ENCODE assay signal across 8 cellular contexts in genomic region chr1:23825762-23826522, GRCh38. TPM values are rescaled to one million over a fixed set of nuclear protein-coding genes. Genes with fewer than 3 reads are reported as not detected.
DNase-seq lines count a peak whose midpoint lies in the region; ATAC-seq, FAIRE-seq and TF ChIP-seq lines count a peak whose summit lies in the region.

No MANE protein-coding gene starts in this region.

- peaks cover 9% of the 10 kb centered on the region for H3K4me1 ChIP-seq in astrocyte (ENCODE audit: insufficient read depth, low read length)
- H3K4me1 ChIP-seq in uterus: no peaks in the 10 kb centered on the region

- H3K4me1 Mint-ChIP-seq in astrocyte (ENCODE audit: low read depth, unreplicated experiment) (peaks cover 2% of the 10 kb centered on the region), memory B cell (peaks cover 17% of the 10 kb centered on the region)

- TF ChIP-seq CTCF in astrocyte (IDR thresholded peaks at IDR 0.05; ENCODE audit: insufficient read depth, low read depth, low read length) (no peak), uterus (IDR thresholded peaks at IDR 0.05) (no peak)

- peak overlapping the region; percentile 98 for H3K4me3 ChIP-seq in astrocyte (ENCODE audit: insufficient read depth, low read depth, low read length)
- H3K4me3 ChIP-seq in uterus: peak overlapping the region; percentile 80 to 90

- no peaks in the 10 kb centered on the region for H3K27me3 Mint-ChIP-seq in astrocyte (ENCODE audit: low read depth, unreplicated experiment)
- no peaks in the 10 kb centered on the region for H3K27me3 Mint-ChIP-seq in memory B cell

- peak overlapping the region; percentile 100 for H3K9ac ChIP-seq in astrocyte (ENCODE audit: low read length)

- H3K4me2 ChIP-seq in astrocyte (ENCODE audit: low read length): peak overlapping the region; percentile 93

- peaks cover 16% of the 10 kb centered on the region for H3K79me2 ChIP-seq in astrocyte (ENCODE audit: insufficient read depth, low read length)

- no peaks in the 10 kb centered on the region for H3K9me3 Mint-ChIP-seq in astrocyte (ENCODE audit: unreplicated experiment)
- no peaks in the 10 kb centered on the region for H3K9me3 Mint-ChIP-seq in memory B cell

- intact Hi-C loops in uterus (cut with DNase I; ENCODE audit: low total_unique reads): no loop called here

- H3K9me3 ChIP-seq in astrocyte (ENCODE audit: insufficient read depth, low read depth, low read length): no peaks in the 10 kb centered on the region
- H3K9me3 ChIP-seq in uterus: no peaks in the 10 kb centered on the region

- H3K27ac ChIP-seq in astrocyte (ENCODE audit: low read depth, low read length) (peak overlapping the region; percentile 95), uterus (peak overlapping the region; percentile 91 to 94)

- TF ChIP-seq POLR2A in uterus (IDR thresholded peaks at IDR 0.05): no peak

- peak overlapping the region; percentile 95 for H3K4me3 Mint-ChIP-seq in astrocyte (ENCODE audit: unreplicated experiment)
- peak overlapping the region; percentile 95 for H3K4me3 Mint-ChIP-seq in memory B cell

- no peak for DNase-seq in astrocyte (ENCODE audit: low read depth)
- DNase-seq in memory B cell (ENCODE audit: low spot score in 2 of 2): no peak
- DNase-seq in uterus: no peak
- DNase-seq in NCI-H1436 (lab: John Stamatoyannopoulos, UW): no peak
- DNase-seq in iPS-NIHi7 (ENCODE audit: extremely low spot score): no peak

- H2AFZ ChIP-seq in astrocyte (ENCODE audit: low read depth, low read length): peak overlapping the region; percentile 95

- peak; percentile 47 for ATAC-seq in GM18498 (IDR thresholded peaks at IDR 0.05; ENCODE audit: unreplicated experiment)
- ATAC-seq in HG03342 (IDR thresholded peaks at IDR 0.05; ENCODE audit: unreplicated experiment): peak; percentile 49
- peak; percentile 49 for ATAC-seq in memory B cell (ENCODE audit: low read depth)
- ATAC-seq in HG02840 (IDR thresholded peaks at IDR 0.05; ENCODE audit: low FRiP score, unreplicated experiment): no peak

- no peaks in the 10 kb centered on the region for H4K20me1 ChIP-seq in astrocyte (ENCODE audit: insufficient read depth, low read length)

- H3K27me3 ChIP-seq in astrocyte (ENCODE audit: insufficient read depth, low read length) (no peaks in the 10 kb centered on the region), uterus (no peaks in the 10 kb centered on the region)

- no peaks in the 10 kb centered on the region for H3K36me3 Mint-ChIP-seq in astrocyte (ENCODE audit: low read depth, unreplicated experiment)
- H3K36me3 Mint-ChIP-seq in memory B cell: no peaks in the 10 kb centered on the region

- no peaks in the 10 kb centered on the region for H3K36me3 ChIP-seq in astrocyte (ENCODE audit: insufficient read depth, low read length)
- H3K36me3 ChIP-seq in uterus: no peaks in the 10 kb centered on the region

- H3K27ac Mint-ChIP-seq in astrocyte (ENCODE audit: unreplicated experiment): peak overlapping the region; percentile 93
- H3K27ac Mint-ChIP-seq in memory B cell: peak overlapping the region; percentile 96

- FAIRE-seq in astrocyte (lab: Jason Lieb, UNC): no peak

RNA-seq across cellular contexts. Expression of gene HMGCL, which starts 0.7 kb away (rescaled TPM):
- total RNA-seq in astrocyte: 17.1 and 20.9 TPM in 2 replicates
- 10 to 100 TPM; 31.0 to 46.6 (median 32.6) TPM for total RNA-seq in uterus

RNA-seq across cellular contexts. Expression of gene GALE, which starts 25.4 kb away (rescaled TPM):
- total RNA-seq in astrocyte (24.1 and 27.0 TPM in 2 replicates), uterus (10 to 100 TPM; 14.1 to 16.7 (median 15.0) TPM)

RNA-seq across cellular contexts. Expression of gene LYPLA2, which starts 35.0 kb away (rescaled TPM):
- total RNA-seq in astrocyte (79.0 and 91.7 TPM in 2 replicates), uterus (10 to 100 TPM in 3 of 4 donors, 1 to 10 TPM in 1; 4.6 to 33.5 (median 20.3) TPM)

RNA-seq across cellular contexts. Expression of gene FUCA1, which starts 42.1 kb away (rescaled TPM):
- total RNA-seq in astrocyte: 9.7 and 10.4 TPM in 2 replicates
- total RNA-seq in uterus: 10 to 100 TPM in 3 of 4 donors, 1 to 10 TPM in 1; 1.8 to 50.0 (median 23.0) TPM

RNA-seq across cellular contexts. Expression of gene PITHD1, which starts 47.7 kb away (rescaled TPM):
- total RNA-seq in astrocyte: 33.7 and 37.3 TPM in 2 replicates
- 10 to 100 TPM; 27.4 to 59.0 (median 49.9) TPM for total RNA-seq in uterus
